ENCODE assay signal across 1 cellular context in the genomic region with DNA sequence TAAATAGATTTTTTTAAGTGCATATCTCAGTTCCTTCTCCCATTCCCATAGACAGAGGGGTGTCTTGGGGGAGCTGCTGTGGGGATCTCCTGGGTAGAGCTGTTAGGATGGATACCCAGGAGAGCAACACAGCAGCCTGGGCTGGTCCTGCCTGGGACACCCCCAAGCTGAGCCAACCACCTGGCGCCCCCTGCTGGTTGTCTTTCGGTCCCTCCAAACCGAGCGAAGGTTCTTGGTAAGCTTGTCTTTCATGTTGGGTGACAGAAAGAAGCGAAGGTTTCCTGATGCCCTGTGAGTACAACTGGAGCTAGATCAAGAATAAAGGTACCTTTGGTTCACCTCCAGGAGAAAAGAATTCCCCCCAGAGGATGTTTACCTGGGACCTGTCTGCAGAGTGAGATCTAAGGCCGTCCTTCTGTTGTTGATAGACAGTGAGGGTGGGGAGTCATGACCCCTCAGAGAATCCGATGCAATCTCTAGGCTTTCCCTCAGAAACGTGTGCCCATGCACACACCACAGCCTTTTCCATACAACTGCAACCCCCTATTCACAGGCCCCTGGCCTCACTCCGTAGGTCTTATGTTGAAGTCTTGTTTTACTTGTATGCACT.
TF ChIP-seq lines count a peak whose summit lies in the region.

No MANE protein-coding gene starts in this region.

TF ChIP-seq in K562, 482 proteins besides CTCF, POLR2A, EP300 and RAD21 (continued from another document and continues in another):
- 0 out of 2 replicates have a peak, but pooled peaks have one; percentile 34 for TF ChIP-seq CHAMP1 (IDR thresholded peaks at IDR 0.05)
- no peak for TF ChIP-seq SMAD1 (IDR thresholded peaks at IDR 0.05; ENCODE audit: low read depth, low read length, partially characterized antibody)
- no peak for TF ChIP-seq ARID3A (IDR thresholded peaks at IDR 0.05; ENCODE audit: borderline replicate concordance, low read depth, low read length)
- TF ChIP-seq TEAD4 (IDR thresholded peaks at IDR 0.05; ENCODE audit: low read length): peak; percentile 28; the same call in 1 of the 2 replicates
- TF ChIP-seq TEAD4 (CRISPR knock-in tag; IDR thresholded peaks at IDR 0.05; ENCODE audit: borderline replicate concordance): no peak
- TF ChIP-seq SMAD3 (CRISPR knock-in tag; conservative IDR thresholded peaks at IDR 0.05): no peak
- TF ChIP-seq, protein P1, sequence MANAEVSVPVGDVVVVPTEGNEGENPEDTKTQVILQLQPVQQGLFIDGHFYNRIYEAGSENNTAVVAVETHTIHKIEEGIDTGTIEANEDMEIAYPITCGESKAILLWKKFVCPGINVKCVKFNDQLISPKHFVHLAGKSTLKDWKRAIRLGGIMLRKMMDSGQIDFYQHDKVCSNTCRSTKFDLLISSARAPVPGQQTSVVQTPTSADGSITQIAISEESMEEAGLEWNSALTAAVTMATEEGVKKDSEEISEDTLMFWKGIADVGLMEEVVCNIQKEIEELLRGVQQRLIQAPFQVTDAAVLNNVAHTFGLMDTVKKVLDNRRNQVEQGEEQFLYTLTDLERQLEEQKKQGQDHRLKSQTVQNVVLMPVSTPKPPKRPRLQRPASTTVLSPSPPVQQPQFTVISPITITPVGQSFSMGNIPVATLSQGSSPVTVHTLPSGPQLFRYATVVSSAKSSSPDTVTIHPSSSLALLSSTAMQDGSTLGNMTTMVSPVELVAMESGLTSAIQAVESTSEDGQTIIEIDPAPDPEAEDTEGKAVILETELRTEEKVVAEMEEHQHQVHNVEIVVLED (CRISPR knock-in tag; IDR thresholded peaks at IDR 0.05): no peak
- no peak for TF ChIP-seq ETV1 (tag; conservative IDR thresholded peaks at IDR 0.05; ENCODE audit: low read depth)
- TF ChIP-seq, protein P2, sequence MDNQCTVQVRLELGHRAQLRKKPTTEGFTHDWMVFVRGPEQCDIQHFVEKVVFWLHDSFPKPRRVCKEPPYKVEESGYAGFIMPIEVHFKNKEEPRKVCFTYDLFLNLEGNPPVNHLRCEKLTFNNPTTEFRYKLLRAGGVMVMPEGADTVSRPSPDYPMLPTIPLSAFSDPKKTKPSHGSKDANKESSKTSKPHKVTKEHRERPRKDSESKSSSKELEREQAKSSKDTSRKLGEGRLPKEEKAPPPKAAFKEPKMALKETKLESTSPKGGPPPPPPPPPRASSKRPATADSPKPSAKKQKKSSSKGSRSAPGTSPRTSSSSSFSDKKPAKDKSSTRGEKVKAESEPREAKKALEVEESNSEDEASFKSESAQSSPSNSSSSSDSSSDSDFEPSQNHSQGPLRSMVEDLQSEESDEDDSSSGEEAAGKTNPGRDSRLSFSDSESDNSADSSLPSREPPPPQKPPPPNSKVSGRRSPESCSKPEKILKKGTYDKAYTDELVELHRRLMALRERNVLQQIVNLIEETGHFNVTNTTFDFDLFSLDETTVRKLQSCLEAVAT (IDR thresholded peaks at IDR 0.05): no peak
- TF ChIP-seq NR1H2 (CRISPR knock-in tag; IDR thresholded peaks at IDR 0.05): no peak
- TF ChIP-seq, protein P3, sequence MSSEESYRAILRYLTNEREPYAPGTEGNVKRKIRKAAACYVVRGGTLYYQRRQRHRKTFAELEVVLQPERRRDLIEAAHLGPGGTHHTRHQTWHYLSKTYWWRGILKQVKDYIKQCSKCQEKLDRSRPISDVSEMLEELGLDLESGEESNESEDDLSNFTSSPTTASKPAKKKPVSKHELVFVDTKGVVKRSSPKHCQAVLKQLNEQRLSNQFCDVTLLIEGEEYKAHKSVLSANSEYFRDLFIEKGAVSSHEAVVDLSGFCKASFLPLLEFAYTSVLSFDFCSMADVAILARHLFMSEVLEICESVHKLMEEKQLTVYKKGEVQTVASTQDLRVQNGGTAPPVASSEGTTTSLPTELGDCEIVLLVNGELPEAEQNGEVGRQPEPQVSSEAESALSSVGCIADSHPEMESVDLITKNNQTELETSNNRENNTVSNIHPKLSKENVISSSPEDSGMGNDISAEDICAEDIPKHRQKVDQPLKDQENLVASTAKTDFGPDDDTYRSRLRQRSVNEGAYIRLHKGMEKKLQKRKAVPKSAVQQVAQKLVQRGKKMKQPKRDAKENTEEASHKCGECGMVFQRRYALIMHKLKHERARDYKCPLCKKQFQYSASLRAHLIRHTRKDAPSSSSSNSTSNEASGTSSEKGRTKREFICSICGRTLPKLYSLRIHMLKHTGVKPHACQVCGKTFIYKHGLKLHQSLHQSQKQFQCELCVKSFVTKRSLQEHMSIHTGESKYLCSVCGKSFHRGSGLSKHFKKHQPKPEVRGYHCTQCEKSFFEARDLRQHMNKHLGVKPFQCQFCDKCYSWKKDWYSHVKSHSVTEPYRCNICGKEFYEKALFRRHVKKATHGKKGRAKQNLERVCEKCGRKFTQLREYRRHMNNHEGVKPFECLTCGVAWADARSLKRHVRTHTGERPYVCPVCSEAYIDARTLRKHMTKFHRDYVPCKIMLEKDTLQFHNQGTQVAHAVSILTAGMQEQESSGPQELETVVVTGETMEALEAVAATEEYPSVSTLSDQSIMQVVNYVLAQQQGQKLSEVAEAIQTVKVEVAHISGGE (CRISPR knock-in tag; IDR thresholded peaks at IDR 0.05): no peak
- TF ChIP-seq, protein P4, sequence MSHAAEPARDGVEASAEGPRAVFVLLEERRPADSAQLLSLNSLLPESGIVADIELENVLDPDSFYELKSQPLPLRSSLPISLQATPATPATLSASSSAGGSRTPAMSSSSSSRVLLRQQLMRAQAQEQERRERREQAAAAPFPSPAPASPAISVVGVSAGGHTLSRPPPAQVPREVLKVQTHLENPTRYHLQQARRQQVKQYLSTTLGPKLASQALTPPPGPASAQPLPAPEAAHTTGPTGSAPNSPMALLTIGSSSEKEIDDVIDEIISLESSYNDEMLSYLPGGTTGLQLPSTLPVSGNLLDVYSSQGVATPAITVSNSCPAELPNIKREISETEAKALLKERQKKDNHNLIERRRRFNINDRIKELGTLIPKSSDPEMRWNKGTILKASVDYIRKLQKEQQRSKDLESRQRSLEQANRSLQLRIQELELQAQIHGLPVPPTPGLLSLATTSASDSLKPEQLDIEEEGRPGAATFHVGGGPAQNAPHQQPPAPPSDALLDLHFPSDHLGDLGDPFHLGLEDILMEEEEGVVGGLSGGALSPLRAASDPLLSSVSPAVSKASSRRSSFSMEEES (CRISPR knock-in tag; IDR thresholded peaks at IDR 0.05): no peak
- no peak for TF ChIP-seq MECOM (CRISPR knock-in tag; IDR thresholded peaks at IDR 0.05)
- TF ChIP-seq SIX5 (IDR thresholded peaks at IDR 0.05; ENCODE audit: borderline replicate concordance in 1 of 2, insufficient read depth in 1 of 2, low read depth in 1 of 2, low read length in 2 of 2): no peak
- TF ChIP-seq STAT5B (CRISPR knock-in tag; IDR thresholded peaks at IDR 0.05): no peak
- TF ChIP-seq IFI16 (CRISPR knock-in tag; IDR thresholded peaks at IDR 0.05): no peak
- no peak for TF ChIP-seq MTF1 (CRISPR knock-in tag; IDR thresholded peaks at IDR 0.05; ENCODE audit: borderline replicate concordance)
- TF ChIP-seq ATF1 (CRISPR knock-in tag; IDR thresholded peaks at IDR 0.05): no peak
- no peak for TF ChIP-seq ATF1 (tag; IDR thresholded peaks at IDR 0.05)
- no peak for TF ChIP-seq ARID3B (CRISPR knock-in tag; IDR thresholded peaks at IDR 0.05; ENCODE audit: borderline replicate concordance)
- no peak for TF ChIP-seq DPF2 (IDR thresholded peaks at IDR 0.05)
- no peak for TF ChIP-seq GTF2F1 (IDR thresholded peaks at IDR 0.05; ENCODE audit: low read depth, low read length)
- no peak for TF ChIP-seq PPARD (CRISPR knock-in tag; IDR thresholded peaks at IDR 0.05)
- peak; percentile 49; the same call in 1 of the 2 replicates for TF ChIP-seq ZZZ3 (IDR thresholded peaks at IDR 0.05)
- TF ChIP-seq ZNF592 (IDR thresholded peaks at IDR 0.05): peak; percentile 42; the same call in 1 of the 2 replicates
- no peak for TF ChIP-seq ZNF586 (CRISPR knock-in tag; conservative IDR thresholded peaks at IDR 0.05)
- no peak for TF ChIP-seq ELF4 (CRISPR knock-in tag; IDR thresholded peaks at IDR 0.05)
- TF ChIP-seq ZNF184 (CRISPR knock-in tag; IDR thresholded peaks at IDR 0.05): no peak
- TF ChIP-seq MTA1 (IDR thresholded peaks at IDR 0.05; ENCODE audit: borderline replicate concordance): no peak
- TF ChIP-seq SOX6 (IDR thresholded peaks at IDR 0.05): 0 out of 2 replicates have a peak, but pooled peaks have one; percentile 10
- no peak for TF ChIP-seq NCOA2 (IDR thresholded peaks at IDR 0.05; ENCODE audit: partially characterized antibody in 2 of 2)
- TF ChIP-seq JUND (IDR thresholded peaks at IDR 0.05; ENCODE audit: borderline replicate concordance, low read depth, low read length): peak; percentile 11; the same call in 1 of the 2 replicates
- TF ChIP-seq JUND (tag; IDR thresholded peaks at IDR 0.05; ENCODE audit: borderline replicate concordance, low read depth, low read length): no peak; the same call in 2 of the 3 replicates
- no peak for TF ChIP-seq FOXA1 (IDR thresholded peaks at IDR 0.05; ENCODE audit: borderline replicate concordance)
- no peak for TF ChIP-seq CBFB (CRISPR knock-in tag; IDR thresholded peaks at IDR 0.05)
- peak; percentile 27; the same call in 1 of the 2 replicates for TF ChIP-seq TFAP4 (CRISPR knock-in tag; IDR thresholded peaks at IDR 0.05; ENCODE audit: borderline replicate concordance)
- TF ChIP-seq CTBP1 (IDR thresholded peaks at IDR 0.05; ENCODE audit: borderline replicate concordance): peak; percentile 74
- no peak for TF ChIP-seq JUNB (CRISPR knock-in tag; conservative IDR thresholded peaks at IDR 0.05)
- TF ChIP-seq GABPB1 (CRISPR knock-in tag; IDR thresholded peaks at IDR 0.05): no peak
- TF ChIP-seq ELF2 (CRISPR knock-in tag; IDR thresholded peaks at IDR 0.05): no peak
- TF ChIP-seq GTF2A2 (tag; IDR thresholded peaks at IDR 0.05): no peak
